Comparison of ENCODE assay signal across 8 cellular contexts in genomic region chr1:85202092-85202863, GRCh38. TPM values are rescaled to one million over a fixed set of nuclear protein-coding genes. Genes with fewer than 3 reads are reported as not detected.
A peak's percentile ranks its signal among the peaks of the same experiment; 100 is the strongest.
DNase-seq lines count a peak whose midpoint lies in the region; ATAC-seq and TF ChIP-seq lines count a peak whose summit lies in the region.

No MANE protein-coding gene starts in this region.

- POLR2A ChIA-PET in BJ (lab: Charles Lee) = no interaction called here

- TF ChIP-seq CTCF in BJ (IDR thresholded peaks at IDR 0.05; ENCODE audit: insufficient read depth, low read depth, low read length) = no peak
- TF ChIP-seq CTCF in right lobe of liver (IDR thresholded peaks at IDR 0.05) = no peak
- TF ChIP-seq CTCF in uterus (IDR thresholded peaks at IDR 0.05) = no peak

- H3K4me3 Mint-ChIP-seq in activated naive CD8-positive, alpha-beta T cell treated with anti-CD3 and anti-CD28 coated beads for 36 hours = peak overlapping the region; percentile 87

- in situ Hi-C loops in GM23248 (cut with MboI) = no loop called here

- WGBS in GM23248 (ENCODE audit: low coverage in 1 of 2, low lambda C conversion rate in 2 of 2, missing lambda C conversion rate in 2 of 2), 2 experiments = 25% methylated on average over 14 of the region's 14 CpGs
- 3% methylated on average over 14 of the region's 14 CpGs for WGBS in right lobe of liver (ENCODE audit: insufficient coverage, low coverage, low lambda C conversion rate, missing lambda C conversion rate)

- H3K4me3 ChIP-seq in BJ (ENCODE audit: low read depth, low read length) (peak overlapping the region; percentile 64), GM23248 (peak overlapping the region; percentile 84), right lobe of liver (peak overlapping the region; percentile 55 to 84 (median 83)), uterus (peak overlapping the region; percentile 54 to 92)

- H3K36me3 Mint-ChIP-seq in activated naive CD8-positive, alpha-beta T cell treated with anti-CD3 and anti-CD28 coated beads for 36 hours = peaks cover 6% of the 10 kb centered on the region

- H3K27me3 Mint-ChIP-seq in activated naive CD8-positive, alpha-beta T cell treated with anti-CD3 and anti-CD28 coated beads for 36 hours = peaks cover 4% of the 10 kb centered on the region

- peak overlapping the region; percentile 87 for H2AFZ ChIP-seq in GM23248

- H3K9me2 ChIP-seq in GM23248 (ENCODE audit: insufficient read depth) = no peaks in the 10 kb centered on the region

- peaks cover 32% of the 10 kb centered on the region for H3K4me1 Mint-ChIP-seq in activated naive CD8-positive, alpha-beta T cell treated with anti-CD3 and anti-CD28 coated beads for 36 hours

- peak overlapping the region; percentile 92 for H3K27ac Mint-ChIP-seq in activated naive CD8-positive, alpha-beta T cell treated with anti-CD3 and anti-CD28 coated beads for 36 hours

- H3K9me3 ChIP-seq in GM23248 (ENCODE audit: low read depth) (no peaks in the 10 kb centered on the region), right lobe of liver (no peaks in the 10 kb centered on the region), uterus (no peaks in the 10 kb centered on the region)

- H4K20me1 ChIP-seq in GM23248 (ENCODE audit: insufficient read depth) = no peaks in the 10 kb centered on the region

- peak overlapping the region; percentile 81 for H3K4me2 ChIP-seq in GM23248 (ENCODE audit: unreplicated experiment)

- H3K36me3 ChIP-seq in BJ (ENCODE audit: control insufficient read depth, insufficient read depth, low read length) = no peaks in the 10 kb centered on the region
- no peaks in the 10 kb centered on the region for H3K36me3 ChIP-seq in GM23248 (ENCODE audit: low read depth)
- no peaks in the 10 kb centered on the region for H3K36me3 ChIP-seq in right lobe of liver
- no peaks in the 10 kb centered on the region for H3K36me3 ChIP-seq in uterus

- H3K4me1 ChIP-seq in GM23248 (ENCODE audit: insufficient read depth) = peaks cover 48% of the 10 kb centered on the region
- peaks cover 0 to 25% (median 6%) of the 10 kb centered on the region in 4 donors for H3K4me1 ChIP-seq in right lobe of liver
- H3K4me1 ChIP-seq in uterus = peaks cover 0 to 8% of the 10 kb centered on the region in 2 donors

- CTCF ChIA-PET in BJ (lab: Yijun Ruan, JAX) = interaction anchor here (1.3 kb wide), 1 partner anchor 93 kb away, joined by 6 read pairs; no protein-coding TSS in a partner anchor

- no peaks in the 10 kb centered on the region for H3K27me3 ChIP-seq in BJ (ENCODE audit: control insufficient read depth, insufficient read depth, low read length)
- no peaks in the 10 kb centered on the region for H3K27me3 ChIP-seq in GM23248 (replicated peaks; ENCODE audit: insufficient read depth)
- no peaks in the 10 kb centered on the region for H3K27me3 ChIP-seq in right lobe of liver
- H3K27me3 ChIP-seq in uterus = no peaks in the 10 kb centered on the region

- peak overlapping the region; percentile 78; the same call in 1 of the 2 replicates for H3K9ac ChIP-seq in GM23248

- peak in 2 of 4 donors; percentile 7 to 20 for ATAC-seq in right lobe of liver
- ATAC-seq in HG03095 (IDR thresholded peaks at IDR 0.05; ENCODE audit: unreplicated experiment) = no peak

- H3K27ac ChIP-seq in GM23248 (no peak overlapping the region), right lobe of liver (peak overlapping the region in 2 of 3 donors; percentile 81 to 82), uterus (peak overlapping the region; percentile 92 to 99)

- intact Hi-C loops in right lobe of liver (cut with DNase I) (no loop called here), uterus (cut with DNase I; ENCODE audit: low total_unique reads) (loop anchor here (5.0 kb wide), 1 partner anchor 55 kb away; the partner anchor contains the start of gene C1orf52)

- TF ChIP-seq POLR2A in right lobe of liver (IDR thresholded peaks at IDR 0.05) = no peak
- no peak for TF ChIP-seq POLR2A in uterus (IDR thresholded peaks at IDR 0.05)

- no peaks in the 10 kb centered on the region for H3K9me3 Mint-ChIP-seq in activated naive CD8-positive, alpha-beta T cell treated with anti-CD3 and anti-CD28 coated beads for 36 hours

- DNase-seq in BJ (ENCODE audit: low read depth) (no peak), GM23248 (peak; percentile 30), right lobe of liver (no peak), uterus (no peak), NCI-H2227 treated with DMSO at 0.1 percent for 48 hours (lab: John Stamatoyannopoulos, UW) (no peak), dermis blood vessel endothelial cell (no peak)
- no peak for DNase-seq in activated naive CD8-positive, alpha-beta T cell treated with anti-CD3 and anti-CD28 coated beads for 36 hours

- no peaks in the 10 kb centered on the region for H3K79me2 ChIP-seq in GM23248 (ENCODE audit: insufficient read depth)

- H3F3A ChIP-seq in GM23248 (ENCODE audit: insufficient read depth) = peaks cover 32% of the 10 kb centered on the region

RNA-seq across cellular contexts. Expression of gene SYDE2, which starts 1.5 kb away (rescaled TPM):
- polyA plus RNA-seq in BJ (2011; rRNA removed) (4.4 and 6.1 TPM in 2 replicates), GM23248 (2016; fragmentation: Nextera tagmentation; extraction: Ambion mirVana) (1.4 TPM in 2 replicates)
- 9.0 and 11.8 TPM in 2 replicates for polyA minus RNA-seq in BJ (2011; rRNA and poly(A)+ RNA removed)
- 4.8 and 6.7 TPM in 2 replicates for total RNA-seq in GM23248 (2014; rRNA removed; shearing (Covaris generic))
- 1 to 10 TPM; 3.7 to 3.9 TPM for total RNA-seq in activated naive CD8-positive, alpha-beta T cell treated with anti-CD3 and anti-CD28 coated beads for 36 hours
- total RNA-seq in right lobe of liver (1 to 10 TPM; 3.2 to 6.7 (median 4.4) TPM), uterus (10 to 100 TPM in 3 of 4 donors, 1 to 10 TPM in 1; 5.3 to 24.3 (median 14.6) TPM), dermis blood vessel endothelial cell (4.8 and 5.6 TPM in 2 replicates)

RNA-seq across cellular contexts. Expression of gene C1orf52, which starts 57.2 kb away (rescaled TPM):
- polyA plus RNA-seq in BJ (2011; rRNA removed) (29.6 and 30.5 TPM in 2 replicates), GM23248 (2016; fragmentation: Nextera tagmentation; extraction: Ambion mirVana) (72.4 and 76.4 TPM in 2 replicates)
- polyA minus RNA-seq in BJ (2011; rRNA and poly(A)+ RNA removed) = 10.1 and 16.6 TPM in 2 replicates
- total RNA-seq in GM23248 (2014; rRNA removed; shearing (Covaris generic)) = 26.7 and 30.9 TPM in 2 replicates
- 10 to 100 TPM; 29.3 to 30.0 TPM for total RNA-seq in activated naive CD8-positive, alpha-beta T cell treated with anti-CD3 and anti-CD28 coated beads for 36 hours
- total RNA-seq in right lobe of liver (1 to 10 TPM; 4.7 to 8.0 (median 6.7) TPM), uterus (10 to 100 TPM; 22.3 to 47.6 (median 28.8) TPM), dermis blood vessel endothelial cell (24.2 and 24.5 TPM in 2 replicates)
